Comparison of ENCODE assay signal across 12 cellular contexts in genomic region chr15:78044407-78045155, GRCh38. TPM values are rescaled to one million over a fixed set of nuclear protein-coding genes. Genes with fewer than 3 reads are reported as not detected.
DNase-seq lines count a peak whose midpoint lies in the region; ATAC-seq and TF ChIP-seq lines count a peak whose summit lies in the region.
"Had no signal": no experiment of that assay in that cellular context is flagged by ENCODE, and none has a peak within 500 bp of the region (broad histone marks: within the 10 kb centered on the region; RNA-seq: fewer than 3 reads in every experiment).

No MANE protein-coding gene starts in this region.

- TF ChIP-seq CTCF in smooth muscle cell (IDR thresholded peaks at IDR 0.05; ENCODE audit: borderline replicate concordance, insufficient read depth, poor library complexity, severe bottlenecking) (no peak), GM10266 (IDR thresholded peaks at IDR 0.05; ENCODE audit: control insufficient read depth, insufficient read depth, low read depth, missing control alignments) (no peak)

- H3K9ac ChIP-seq in smooth muscle cell (ENCODE audit: low read depth): no peak overlapping the region

- DNase-seq in activated CD4-positive, CD25-positive, alpha-beta regulatory T cell treated with anti-CD3 and anti-CD28 coated beads, Interleukin-2, amount 50 U/mL, for 72 hours: no peak
- DNase-seq in OCI-M1 (lab: John Stamatoyannopoulos, UW): peak; percentile 4
- peak; percentile 41 to 46 (median 45) for DNase-seq in effector memory CD8-positive, alpha-beta T cell
- DNase-seq in smooth muscle cell (lab: John Stamatoyannopoulos, UW; ENCODE audit: unreplicated experiment): no peak
- DNase-seq in NCI-H2029 treated with DMSO at 0.1 percent for 48 hours (lab: John Stamatoyannopoulos, UW): no peak
- no peak for DNase-seq in GM10266 (ENCODE audit: extremely low spot score)
- DNase-seq: NCI-H526 treated with DMSO at 0.1 percent for 48 hours had no signal

- no peak overlapping the region for H3K4me2 ChIP-seq in smooth muscle cell

- peak overlapping the region; percentile 95 to 96 for H3K27ac Mint-ChIP-seq in effector memory CD8-positive, alpha-beta T cell

- peaks cover 68 to 75% of the 10 kb centered on the region in 2 donors for H3K4me1 Mint-ChIP-seq in effector memory CD8-positive, alpha-beta T cell (ENCODE audit: low read depth in 2 of 2)

- no peaks in the 10 kb centered on the region for H3K9me3 ChIP-seq in smooth muscle cell (replicated peaks; ENCODE audit: low read depth)
- H3K9me3 ChIP-seq: ascending aorta, right lobe of liver had no signal

- no peaks in the 10 kb centered on the region for H3K27me3 Mint-ChIP-seq in effector memory CD8-positive, alpha-beta T cell

- peaks cover 13% of the 10 kb centered on the region for H3K4me1 ChIP-seq in smooth muscle cell (ENCODE audit: low read depth)

- peak overlapping the region; percentile 74 for H3K4me3 Mint-ChIP-seq in effector memory CD8-positive, alpha-beta T cell

- H2AFZ ChIP-seq in smooth muscle cell (ENCODE audit: low read depth): no peak overlapping the region

- peaks cover 10% of the 10 kb centered on the region for H3F3A ChIP-seq in smooth muscle cell (ENCODE audit: low read depth)

- H4K20me1 ChIP-seq in smooth muscle cell (ENCODE audit: low read depth): peaks cover 67% of the 10 kb centered on the region

- ATAC-seq in activated CD4-positive, CD25-positive, alpha-beta regulatory T cell treated with anti-CD3 and anti-CD28 coated beads, Interleukin-2, amount 50 U/mL, for 24 hours: peak; percentile 59 to 62
- ATAC-seq in effector memory CD8-positive, alpha-beta T cell (replicated peaks): peak; percentile 74
- ATAC-seq in HG02870 (IDR thresholded peaks at IDR 0.05; ENCODE audit: unreplicated experiment): no peak
- ATAC-seq: esophagus mucosa had no signal

- H3K27me3 ChIP-seq in smooth muscle cell (ENCODE audit: low read depth): no peaks in the 10 kb centered on the region
- H3K27me3 ChIP-seq: ascending aorta, right lobe of liver had no signal

- peak overlapping the region; percentile 32 for H3K27ac ChIP-seq in smooth muscle cell (ENCODE audit: low read depth)
- H3K27ac ChIP-seq: ascending aorta, right lobe of liver had no signal

- no peak overlapping the region for H3K4me3 ChIP-seq in smooth muscle cell
- H3K4me3 ChIP-seq: ascending aorta, right lobe of liver had no signal

- H3K36me3 ChIP-seq in smooth muscle cell (ENCODE audit: low read depth): peaks cover 3% of the 10 kb centered on the region

- H3K36me3 Mint-ChIP-seq in effector memory CD8-positive, alpha-beta T cell (ENCODE audit: insufficient read depth): peaks cover 65% of the 10 kb centered on the region

- WGBS in smooth muscle cell (ENCODE audit: low lambda C conversion rate): 77% methylated on average over 5 of the region's 5 CpGs

- H3K9me3 Mint-ChIP-seq in effector memory CD8-positive, alpha-beta T cell: no peaks in the 10 kb centered on the region

- H3K79me2 ChIP-seq in smooth muscle cell (ENCODE audit: low read depth): no peaks in the 10 kb centered on the region

RNA-seq across cellular contexts. Expression of gene TBC1D2B, which starts 32.9 kb away (rescaled TPM):
- total RNA-seq in smooth muscle cell: 19.4 and 31.9 TPM in 2 replicates
- polyA plus RNA-seq in smooth muscle cell: 14.2 and 16.1 TPM in 2 replicates

RNA-seq across cellular contexts. Expression of gene SH2D7, which starts 47.8 kb away (rescaled TPM):
- total RNA-seq in smooth muscle cell: not detected in 2 replicates
- 0.07 and 0.34 TPM in 2 replicates for polyA plus RNA-seq in smooth muscle cell
- total RNA-seq: ascending aorta, esophagus mucosa, right lobe of liver had no signal

Comparison
In these comparisons a context has a peak if more than half of its experiments do, and no peak if none do; other contexts are left out.
1. DNase-seq: peak in OCI-M1 (single experiment) and effector memory CD8-positive, alpha-beta T cell (3 of 3); none in activated CD4-positive, CD25-positive, alpha-beta regulatory T cell treated with anti-CD3 and anti-CD28 coated beads, Interleukin-2, amount 50 U/mL, for 72 hours (single experiment), smooth muscle cell (single experiment), NCI-H2029 treated with DMSO at 0.1 percent for 48 hours (single experiment) and GM10266 (single experiment).